15 cellular contexts compared by ENCODE assay signal in the genomic region with DNA sequence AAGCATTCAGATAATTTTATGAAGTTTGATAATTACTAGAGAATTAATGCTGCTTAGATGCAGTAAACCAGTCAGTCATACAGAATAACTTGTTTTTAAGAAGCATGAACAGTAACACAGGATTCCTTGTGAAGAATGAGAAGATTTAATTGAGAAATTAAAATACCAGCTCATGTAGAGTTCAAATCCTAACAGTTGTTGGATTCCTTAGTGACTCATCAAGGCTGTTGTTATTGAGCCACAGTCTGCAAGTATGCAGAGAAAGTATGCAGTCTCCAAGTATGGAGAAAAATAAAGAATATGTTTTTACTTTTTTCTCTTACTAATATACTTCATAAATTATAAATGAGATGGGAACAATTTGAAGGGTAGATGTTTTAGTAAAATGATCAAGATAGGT. TPM values are rescaled to one million over a fixed set of nuclear protein-coding genes. Genes with fewer than 3 reads are reported as not detected.
DNase-seq lines count a peak whose midpoint lies in the region; ATAC-seq and TF ChIP-seq lines count a peak whose summit lies in the region.
"Had no signal": no experiment of that assay in that cellular context is flagged by ENCODE, and none has a peak within 500 bp of the region (broad histone marks: within the 10 kb centered on the region; RNA-seq: fewer than 3 reads in every experiment).

No MANE protein-coding gene starts in this region.

- DNase-seq in GM04504 (ENCODE audit: low read depth) (peak; percentile 44), RWPE1 (ENCODE audit: low spot score) (peak; percentile 68), fibroblast of lung (ENCODE audit: low read depth in 2 of 2) (peak; percentile 76 to 84), sigmoid colon (no peak), SKM-1 treated with dmso at 0.1 percent for 144 hours (lab: John Stamatoyannopoulos, UW; ENCODE audit: unreplicated experiment) (no peak), GOT3 (lab: John Stamatoyannopoulos, UW) (no peak), 8988T (no peak)
- DNase-seq: activated B cell treated with CpG ODN at 0.5 μM for 24 hours; activated effector memory CD4-positive, alpha-beta T cell treated with Interleukin-2 at 50 U/mL for 16 hours; effector memory CD8-positive, alpha-beta T cell; NCI-H1694 treated with DMSO at 0.1 percent for 48 hours; pancreas; upper lobe of left lung had no signal

- POLR2A ChIA-PET in RWPE1 (lab: Yijun Ruan, JAX; ENCODE audit: low non-redundant PET): no interaction called here

- H3K36me3 ChIP-seq in fibroblast of lung (ENCODE audit: control insufficient read depth, insufficient read depth, low read length): no peaks in the 10 kb centered on the region
- H3K36me3 ChIP-seq in sigmoid colon: peaks cover 0 to 8% (median 0%) of the 10 kb centered on the region in 4 donors
- H3K36me3 ChIP-seq: pancreas had no signal

- TF ChIP-seq EP300 in sigmoid colon (IDR thresholded peaks at IDR 0.05): no peak

- TF ChIP-seq POLR2A in sigmoid colon (IDR thresholded peaks at IDR 0.05): no peak

- CTCF ChIA-PET in RWPE1 (lab: Yijun Ruan, JAX): interaction anchor here (0.6 to 0.7 kb wide), 2 partner anchors 17 to 1504 kb away, joined by 3 read pairs; no protein-coding TSS in a partner anchor

- H3K4me1 ChIP-seq in fibroblast of lung (ENCODE audit: control insufficient read depth, extremely low read depth, insufficient read depth, low read length) (peaks cover 7% of the 10 kb centered on the region), sigmoid colon (peaks cover 0 to 45% (median 25%) of the 10 kb centered on the region in 4 donors)
- H3K4me1 ChIP-seq: pancreas, upper lobe of left lung had no signal

- no peaks in the 10 kb centered on the region for H3K27me3 ChIP-seq in fibroblast of lung (ENCODE audit: control insufficient read depth, insufficient read depth, low read length)
- H3K27me3 ChIP-seq in sigmoid colon: no peaks in the 10 kb centered on the region
- H3K27me3 ChIP-seq: pancreas, upper lobe of left lung had no signal

- H3K4me2 ChIP-seq in fibroblast of lung (ENCODE audit: extremely low read depth, insufficient read depth, low read length): peak overlapping the region; percentile 54

- ATAC-seq in GM21723 (IDR thresholded peaks at IDR 0.05; ENCODE audit: unreplicated experiment): no peak
- ATAC-seq: effector memory CD8-positive, alpha-beta T cell had no signal

- intact Hi-C loops in sigmoid colon (cut with DNase I): no loop called here

- H3K79me2 ChIP-seq in fibroblast of lung (ENCODE audit: control insufficient read depth, insufficient read depth, low read length): no peaks in the 10 kb centered on the region

- H3K4me3 ChIP-seq in fibroblast of lung (replicated peaks in 1 of 4; ENCODE audit: control extremely low read depth in 1 of 4, insufficient read depth in 1 of 4, low read depth in 3 of 4, low read length in 4 of 4) (no peak overlapping the region), sigmoid colon (no peak overlapping the region)
- H3K4me3 ChIP-seq: pancreas, upper lobe of left lung had no signal

- H3K9ac ChIP-seq in fibroblast of lung (ENCODE audit: insufficient read depth, low read length): no peak overlapping the region

- H3K27ac ChIP-seq in RWPE1 (no peak overlapping the region; the same call in 1 of the 2 replicates), fibroblast of lung (ENCODE audit: insufficient read depth, low read length) (peak overlapping the region; percentile 48), sigmoid colon (peak overlapping the region in 3 of 4 donors; percentile 10 to 46 (median 34))
- H3K27ac ChIP-seq: pancreas, upper lobe of left lung had no signal

- no peaks in the 10 kb centered on the region for H3K9me3 ChIP-seq in fibroblast of lung (ENCODE audit: control insufficient read depth, insufficient read depth, low read depth, low read length)
- H3K9me3 ChIP-seq in sigmoid colon: peaks cover 0 to 5% (median 0%) of the 10 kb centered on the region in 4 donors
- H3K9me3 ChIP-seq: pancreas, upper lobe of left lung had no signal

- H2AFZ ChIP-seq in fibroblast of lung (ENCODE audit: low read length): no peak overlapping the region

- H4K20me1 ChIP-seq in fibroblast of lung (ENCODE audit: control insufficient read depth, extremely low read depth, insufficient read depth, low read length): no peaks in the 10 kb centered on the region

- TF ChIP-seq CTCF in RWPE1 (conservative IDR thresholded peaks at IDR 0.05; ENCODE audit: low read depth): no peak
- TF ChIP-seq CTCF in fibroblast of lung (conservative IDR thresholded peaks at IDR 0.05 in 1 of 2, IDR thresholded peaks at IDR 0.05 in 1 of 2; ENCODE audit: low read depth in 1 of 2, low read length in 2 of 2): no peak
- no peak for TF ChIP-seq CTCF in sigmoid colon (IDR thresholded peaks at IDR 0.05)

RNA-seq across cellular contexts. Expression of gene CYP26C1, which starts 30.2 kb away (rescaled TPM):
- total RNA-seq in fibroblast of lung: under 0.01 TPM in 2 replicates
- 0.02 and 0.03 TPM in 2 replicates for polyA plus RNA-seq in fibroblast of lung
- 0.07 TPM in 1 of 2 replicates, not detected in the other for polyA plus RNA-seq in fibroblast of lung (2012)
- not detected in 2 replicates for polyA minus RNA-seq in fibroblast of lung (ENCODE audit: low replicate concordance)
- under 1 TPM in 1 of 4 donors, not detected in 3; 0.14 TPM for total RNA-seq in sigmoid colon
- under 1 TPM in 1 of 3 donors, not detected in 2; 0.03 TPM for polyA plus RNA-seq in sigmoid colon
- polyA plus RNA-seq: keratinocyte had no signal

RNA-seq across cellular contexts. Expression of gene CYP26A1, which starts 43.3 kb away (rescaled TPM):
- under 0.01 TPM in 1 of 2 replicates, not detected in the other for total RNA-seq in fibroblast of lung
- not detected in 2 replicates for polyA plus RNA-seq in fibroblast of lung
- not detected in 2 replicates for polyA plus RNA-seq in fibroblast of lung (2012)
- polyA minus RNA-seq in fibroblast of lung (ENCODE audit: low replicate concordance): not detected in 2 replicates
- not detected for total RNA-seq in sigmoid colon
- polyA plus RNA-seq in sigmoid colon: not detected
- total RNA-seq: pancreas, upper lobe of left lung had no signal
- polyA plus RNA-seq: keratinocyte had no signal

Comparison
In these comparisons a context has a peak if more than half of its experiments do, and no peak if none do; other contexts are left out.
1. DNase-seq: peak in GM04504 (single experiment), RWPE1 (single experiment) and fibroblast of lung (2 of 2); none in sigmoid colon (single experiment), SKM-1 treated with dmso at 0.1 percent for 144 hours (single experiment), GOT3 (single experiment) and 8988T (single experiment).